1 cellular context compared by ENCODE assay signal in genomic region chr13:54536112-54536511, GRCh38.
TF ChIP-seq lines count a peak whose summit lies in the region.

No MANE protein-coding gene starts in this region.

TF ChIP-seq in SK-N-SH treated with all-trans-retinoic acid at 6 μM for 48 hours, 23 proteins besides CTCF, POLR2A, EP300 and RAD21 (continued from another document):
- TF ChIP-seq CREB5 (CRISPR knock-in tag; IDR thresholded peaks at IDR 0.05; ENCODE audit: low read depth) (no peak), TOX (CRISPR knock-in tag; IDR thresholded peaks at IDR 0.05; ENCODE audit: borderline replicate concordance) (no peak), PATZ1 (CRISPR knock-in tag; IDR thresholded peaks at IDR 0.05; ENCODE audit: borderline replicate concordance) (no peak), CSDC2 (CRISPR knock-in tag; IDR thresholded peaks at IDR 0.05) (no peak), ZC3H10 (CRISPR knock-in tag; IDR thresholded peaks at IDR 0.05) (no peak), BACH2 (CRISPR knock-in tag; IDR thresholded peaks at IDR 0.05; ENCODE audit: borderline replicate concordance) (no peak), GLIS3 (CRISPR knock-in tag; IDR thresholded peaks at IDR 0.05) (no peak), ARNTL (CRISPR knock-in tag; IDR thresholded peaks at IDR 0.05; ENCODE audit: borderline replicate concordance, low read depth) (no peak), CSRNP3 (CRISPR knock-in tag; IDR thresholded peaks at IDR 0.05) (no peak), ZNF565 (CRISPR knock-in tag; conservative IDR thresholded peaks at IDR 0.05; ENCODE audit: low read depth) (no peak), TCF4 (CRISPR knock-in tag; IDR thresholded peaks at IDR 0.05; ENCODE audit: borderline replicate concordance) (no peak)
